8 cellular contexts compared by ENCODE assay signal in genomic region chr9:25964239-25964638, GRCh38.
DNase-seq lines count a peak whose midpoint lies in the region; ATAC-seq and TF ChIP-seq lines count a peak whose summit lies in the region.

No MANE protein-coding gene starts in this region.

- no peak overlapping the region for H3K4me3 Mint-ChIP-seq in glutamatergic neuron (ENCODE audit: unreplicated experiment)

- H3K27ac Mint-ChIP-seq in glutamatergic neuron (ENCODE audit: unreplicated experiment): no peak overlapping the region

- peak; percentile 87 for ATAC-seq in GM18868 (IDR thresholded peaks at IDR 0.05; ENCODE audit: unreplicated experiment)
- ATAC-seq in HG02678 (IDR thresholded peaks at IDR 0.05; ENCODE audit: unreplicated experiment): no peak

- H3K9me3 Mint-ChIP-seq in glutamatergic neuron (ENCODE audit: unreplicated experiment): peaks cover 8% of the 10 kb centered on the region

- H3K36me3 ChIP-seq in thyroid gland: no peaks in the 10 kb centered on the region

- H3K36me3 Mint-ChIP-seq in glutamatergic neuron (ENCODE audit: unreplicated experiment): no peaks in the 10 kb centered on the region

- H3K27me3 ChIP-seq in thyroid gland: no peaks in the 10 kb centered on the region

- no peaks in the 10 kb centered on the region for H3K9me3 ChIP-seq in thyroid gland

- H3K27ac ChIP-seq in thyroid gland: no peak overlapping the region

- DNase-seq in AG10803 (ENCODE audit: low read depth): peak; percentile 84
- peak; percentile 51 for DNase-seq in LoVo (ENCODE audit: low spot score)
- peak; percentile 32 for DNase-seq in SKM-1 (lab: John Stamatoyannopoulos, UW; ENCODE audit: unreplicated experiment)
- peak; percentile 23 for DNase-seq in glutamatergic neuron
- DNase-seq in thyroid gland: peak; percentile 32 to 47
- no peak for DNase-seq in stimulated activated CD4-positive, alpha-beta T cell treated with anti-CD3 and anti-CD28 coated beads, Interleukin-4, amount 100 ng/mL, for 1 hour

- no peaks in the 10 kb centered on the region for H3K4me1 ChIP-seq in thyroid gland

- peaks cover 1% of the 10 kb centered on the region for H3K27me3 Mint-ChIP-seq in glutamatergic neuron (ENCODE audit: unreplicated experiment)

- WGBS in thyroid gland, 2 donors: 44 to 48% methylated on average over 3 of the region's 3 CpGs

- TF ChIP-seq CTCF in AG10803 (conservative IDR thresholded peaks at IDR 0.05; ENCODE audit: low read length) (peak; percentile 76), glutamatergic neuron (IDR thresholded peaks at IDR 0.05; ENCODE audit: partially characterized antibody, unreplicated experiment) (peak; percentile 80), thyroid gland (IDR thresholded peaks at IDR 0.05) (peak in 4 of 6 experiments; percentile 49 to 75 (median 54))

- H3K4me3 ChIP-seq in AG10803 (ENCODE audit: low read length) (no peak overlapping the region), thyroid gland (replicated peaks in 1 of 3) (no peak overlapping the region)

- no peak for TF ChIP-seq POLR2A in thyroid gland (IDR thresholded peaks at IDR 0.05)

- intact Hi-C loops in thyroid gland (cut with DNase I): loop anchor here (5.0 to 10.0 kb wide), 2 partner anchors 363 to 691 kb away; no protein-coding TSS in a partner anchor

- no peaks in the 10 kb centered on the region for H3K4me1 Mint-ChIP-seq in glutamatergic neuron (ENCODE audit: low read depth, unreplicated experiment)
